ENCODE assay signal across 19 cellular contexts in genomic region chr13:26653310-26653709, GRCh38.
DNase-seq lines count a peak whose midpoint lies in the region; ATAC-seq and TF ChIP-seq lines count a peak whose summit lies in the region.
"Had no signal": no experiment of that assay in that cellular context is flagged by ENCODE, and none has a peak within 500 bp of the region (broad histone marks: within the 10 kb centered on the region; RNA-seq: fewer than 3 reads in every experiment).

No MANE protein-coding gene starts in this region.

- H3K27me3 ChIP-seq in MG63: no peaks in the 10 kb centered on the region
- H3K27me3 ChIP-seq: left lung, Peyer's patch had no signal

- no peak for ATAC-seq in GM21367 (IDR thresholded peaks at IDR 0.05; ENCODE audit: unreplicated experiment)
- ATAC-seq: left lung; stimulated activated naive B cell treated with anti-CD40 and anti-IgM and Interleukin-4, amounts not matched to agents 10 μg/mL and 1 μg/mL and 100 μg/mL, for 72 hours had no signal

- H3K4me3 ChIP-seq in MG63: no peak overlapping the region
- H3K4me3 ChIP-seq in skeletal muscle cell (ENCODE audit: low read depth, low read length): no peak overlapping the region
- H3K4me3 ChIP-seq: left lung, Peyer's patch had no signal

- H3K27ac Mint-ChIP-seq in chondrocyte (ENCODE audit: unreplicated experiment): no peak overlapping the region
- H3K27ac Mint-ChIP-seq: activated naive CD8-positive, alpha-beta T cell treated with anti-CD3 and anti-CD28 coated beads, Interleukin-2, amount 10 ng/mL, durations not matched to agents 7 days and 5 days; dendritic cell treated with granulocyte-macrophage colony-stimulating factor and Interleukin-4, amounts not matched to agents 40 ng/mL and 50 ng/mL, for 4 days; nephron progenitor cell; stimulated activated naive B cell treated with anti-CD40 and anti-IgM and Interleukin-4, amounts not matched to agents 10 μg/mL and 1 μg/mL and 100 μg/mL, for 72 hours; T-helper 1 cell treated with Interleukin-12 subunit alpha and Interleukin-12 subunit beta and Interleukin-4 antibody, amounts not matched to agents 30 μg/mL and 1 μg/mL, for 36 hours had no signal

- TF ChIP-seq CTCF in chondrocyte (IDR thresholded peaks at IDR 0.05): no peak

- H3K9me3 Mint-ChIP-seq in chondrocyte (ENCODE audit: low read depth): peaks cover 16% of the 10 kb centered on the region
- H3K9me3 Mint-ChIP-seq: T-helper 1 cell treated with Interleukin-12 subunit alpha and Interleukin-12 subunit beta and Interleukin-4 antibody, amounts not matched to agents 30 μg/mL and 1 μg/mL, for 36 hours had no signal

- H3K36me3 ChIP-seq in MG63: peaks cover 22% of the 10 kb centered on the region
- H3K36me3 ChIP-seq: left lung, Peyer's patch had no signal

- peaks cover 13% of the 10 kb centered on the region for H3K9me3 ChIP-seq in MG63
- H3K9me3 ChIP-seq: Peyer's patch had no signal

- peak; percentile 53 for DNase-seq in EL
- peak; percentile 21 for DNase-seq in MG63
- peak; percentile 31 for DNase-seq in fibroblast of peridontal ligament (ENCODE audit: extremely low read depth)
- peak; percentile 62 for DNase-seq in skeletal muscle cell (ENCODE audit: low read depth)
- no peak for DNase-seq in chondrocyte (ENCODE audit: low spot score)
- DNase-seq in NCI-H1048 (lab: John Stamatoyannopoulos, UW): no peak
- DNase-seq: activated CD4-positive, alpha-beta T cell treated with anti-CD3 and anti-CD28 coated beads for 48 hours; activated naive CD8-positive, alpha-beta T cell treated with anti-CD3 and anti-CD28 coated beads, Interleukin-2, amount 10 ng/mL, durations not matched to agents 7 days and 5 days; DND-41; left lung; NCI-H1105 treated with DMSO at 0.1 percent for 48 hours; NCI-H2081 treated with DMSO at 0.1 percent for 48 hours; NCI-H510A treated with DMSO at 0.1 percent for 48 hours; nephron progenitor cell; Peyer's patch; stimulated activated naive B cell treated with anti-CD40 and anti-IgM and Interleukin-4, amounts not matched to agents 10 μg/mL and 1 μg/mL and 100 μg/mL, for 72 hours had no signal

- no peak overlapping the region for H3K4me3 Mint-ChIP-seq in chondrocyte (ENCODE audit: unreplicated experiment)
- H3K4me3 Mint-ChIP-seq: activated naive CD8-positive, alpha-beta T cell treated with anti-CD3 and anti-CD28 coated beads, Interleukin-2, amount 10 ng/mL, durations not matched to agents 7 days and 5 days; dendritic cell treated with granulocyte-macrophage colony-stimulating factor and Interleukin-4, amounts not matched to agents 40 ng/mL and 50 ng/mL, for 4 days; nephron progenitor cell; stimulated activated naive B cell treated with anti-CD40 and anti-IgM and Interleukin-4, amounts not matched to agents 10 μg/mL and 1 μg/mL and 100 μg/mL, for 72 hours; T-helper 1 cell treated with Interleukin-12 subunit alpha and Interleukin-12 subunit beta and Interleukin-4 antibody, amounts not matched to agents 30 μg/mL and 1 μg/mL, for 36 hours had no signal

- no peaks in the 10 kb centered on the region for H3K4me1 Mint-ChIP-seq in chondrocyte (ENCODE audit: low read depth)
- H3K4me1 Mint-ChIP-seq: activated naive CD8-positive, alpha-beta T cell treated with anti-CD3 and anti-CD28 coated beads, Interleukin-2, amount 10 ng/mL, durations not matched to agents 7 days and 5 days; stimulated activated naive B cell treated with anti-CD40 and anti-IgM and Interleukin-4, amounts not matched to agents 10 μg/mL and 1 μg/mL and 100 μg/mL, for 72 hours had no signal

- peaks cover 11% of the 10 kb centered on the region for H3K36me3 Mint-ChIP-seq in chondrocyte (ENCODE audit: low read depth)
- H3K36me3 Mint-ChIP-seq: activated naive CD8-positive, alpha-beta T cell treated with anti-CD3 and anti-CD28 coated beads, Interleukin-2, amount 10 ng/mL, durations not matched to agents 7 days and 5 days had no signal

- H3K27me3 Mint-ChIP-seq in chondrocyte (ENCODE audit: low read depth): no peaks in the 10 kb centered on the region
- H3K27me3 Mint-ChIP-seq: dendritic cell treated with granulocyte-macrophage colony-stimulating factor and Interleukin-4, amounts not matched to agents 40 ng/mL and 50 ng/mL, for 4 days had no signal

Comparison
In these comparisons a context has a peak if more than half of its experiments do, and no peak if none do; other contexts are left out.
1. DNase-seq: peak in EL (single experiment), MG63 (single experiment), fibroblast of peridontal ligament (single experiment) and skeletal muscle cell (single experiment); none in chondrocyte (single experiment) and NCI-H1048 (single experiment).